Comparison of ENCODE assay signal across 8 cellular contexts in the genomic region with DNA sequence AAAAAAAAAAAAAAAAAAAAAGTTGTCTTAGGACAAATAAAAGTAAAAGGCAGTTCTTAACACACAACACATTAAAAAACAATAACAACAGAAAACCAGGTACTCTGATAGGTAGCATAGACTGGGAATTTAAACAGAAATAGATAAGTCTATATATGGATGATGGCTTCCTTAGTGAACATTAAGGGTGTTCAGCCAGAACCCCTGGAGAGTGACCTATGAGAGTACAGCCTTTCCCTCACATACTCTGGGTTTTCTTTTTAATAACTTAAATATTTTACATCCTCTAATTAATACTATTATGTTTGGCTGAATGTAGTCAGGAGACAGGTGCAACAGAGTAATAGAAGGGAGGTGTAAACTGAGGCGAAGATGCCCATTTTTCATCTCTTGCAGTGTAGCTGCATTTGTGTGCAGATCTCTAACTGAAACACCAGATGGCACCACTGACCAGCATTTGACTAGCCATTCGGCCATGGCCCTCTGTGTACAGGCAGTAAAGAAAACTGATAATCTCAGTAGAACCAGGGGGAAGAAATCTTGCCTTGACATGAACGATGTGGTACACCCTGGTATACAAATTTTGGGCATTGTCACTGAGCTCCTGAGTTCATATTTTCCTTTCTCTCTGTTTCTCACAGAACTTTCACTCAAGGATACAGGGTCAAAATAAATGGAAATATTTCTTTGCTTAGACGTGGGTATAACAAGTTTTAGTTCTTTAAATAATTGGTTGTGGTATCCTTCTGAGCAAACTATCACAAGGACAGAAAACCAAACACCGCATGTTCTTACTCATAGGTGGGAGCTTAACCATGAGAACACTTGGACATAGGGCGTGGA. TPM values are rescaled to one million over a fixed set of nuclear protein-coding genes. Genes with fewer than 3 reads are reported as not detected.
DNase-seq lines count a peak whose midpoint lies in the region; ATAC-seq and TF ChIP-seq lines count a peak whose summit lies in the region.

No MANE protein-coding gene starts in this region.

- peaks cover 3% of the 10 kb centered on the region for H3K4me1 Mint-ChIP-seq in CD14-positive monocyte
- H3K4me1 Mint-ChIP-seq in progenitor cell of endocrine pancreas (ENCODE audit: low read depth): peaks cover 4% of the 10 kb centered on the region

- ATAC-seq in GM18511 (IDR thresholded peaks at IDR 0.05; ENCODE audit: unreplicated experiment) (peak; percentile 87), HG03378 (IDR thresholded peaks at IDR 0.05; ENCODE audit: unreplicated experiment) (peak; percentile 60), heart left ventricle (peak; percentile 58 to 92 (median 90))

- H3K27me3 Mint-ChIP-seq in CD14-positive monocyte (ENCODE audit: low read depth in 3 of 3) (no peaks in the 10 kb centered on the region), progenitor cell of endocrine pancreas (no peaks in the 10 kb centered on the region)

- H3K4me1 ChIP-seq in NT2/D1 (ENCODE audit: insufficient read depth, insufficient read length) (no peaks in the 10 kb centered on the region), heart left ventricle (no peaks in the 10 kb centered on the region)

- H3K9ac ChIP-seq in NT2/D1 (ENCODE audit: insufficient read length, low read depth): no peak overlapping the region

- intact Hi-C loops in CD14-positive monocyte (cut with micrococcal nuclease): loop anchor here in 1 of 2 donors (10.0 kb wide), 1 partner anchor 827 kb away; no protein-coding TSS in a partner anchor
- intact Hi-C loops in heart left ventricle (cut with DNase I): loop anchor here (1.0 to 10.0 kb wide), 12 partner anchors 53 to 690 kb away; a partner anchor contains a TSS

- no peak overlapping the region for H3K27ac Mint-ChIP-seq in CD14-positive monocyte
- no peak overlapping the region for H3K27ac Mint-ChIP-seq in progenitor cell of endocrine pancreas

- TF ChIP-seq CTCF in CD14-positive monocyte (IDR thresholded peaks at IDR 0.05): peak; percentile 81
- TF ChIP-seq CTCF in heart left ventricle (IDR thresholded peaks at IDR 0.05): peak; percentile 65 to 88 (median 79)
- peak; percentile 89 for TF ChIP-seq CTCF in progenitor cell of endocrine pancreas (IDR thresholded peaks at IDR 0.05; ENCODE audit: unreplicated experiment)

- H3K36me3 Mint-ChIP-seq in CD14-positive monocyte (peaks cover 41 to 65% of the 10 kb centered on the region in 2 donors), progenitor cell of endocrine pancreas (ENCODE audit: insufficient read depth) (peaks cover 14% of the 10 kb centered on the region)

- DNase-seq in CD14-positive monocyte (ENCODE audit: low spot score): no peak
- DNase-seq in NT2/D1 (ENCODE audit: low read depth, low spot score): peak; percentile 27
- peak; percentile 59 for DNase-seq in amniotic epithelial cell (ENCODE audit: low read depth)
- DNase-seq in heart left ventricle: peak; percentile 43 to 64 (median 47)
- peak; percentile 23 for DNase-seq in progenitor cell of endocrine pancreas (ENCODE audit: low spot score, unreplicated experiment)
- DNase-seq in NCI-H1048 (lab: John Stamatoyannopoulos, UW): no peak

- H3K4me3 Mint-ChIP-seq in CD14-positive monocyte (no peak overlapping the region), progenitor cell of endocrine pancreas (ENCODE audit: low read depth) (no peak overlapping the region)

- H3K27ac ChIP-seq in heart left ventricle: no peak overlapping the region

- H3K27me3 ChIP-seq in NT2/D1 (ENCODE audit: insufficient read depth, insufficient read length) (no peaks in the 10 kb centered on the region), heart left ventricle (no peaks in the 10 kb centered on the region)

- WGBS in heart left ventricle, 4 donors: 58 to 69% (median 61%) methylated on average over 6 of the region's 6 CpGs

- no peak for TF ChIP-seq POLR2A in heart left ventricle (IDR thresholded peaks at IDR 0.05)

- H3K9me3 ChIP-seq in NT2/D1 (ENCODE audit: insufficient read depth, low read length): no peaks in the 10 kb centered on the region
- no peaks in the 10 kb centered on the region for H3K9me3 ChIP-seq in heart left ventricle

- H3K4me3 ChIP-seq in NT2/D1 (ENCODE audit: insufficient read length, low read depth) (no peak overlapping the region), heart left ventricle (no peak overlapping the region)

- H3K9me3 Mint-ChIP-seq in CD14-positive monocyte (no peaks in the 10 kb centered on the region), progenitor cell of endocrine pancreas (ENCODE audit: low read depth) (no peaks in the 10 kb centered on the region)

- H3K36me3 ChIP-seq in NT2/D1 (ENCODE audit: insufficient read depth, insufficient read length, low read length) (peaks cover 42% of the 10 kb centered on the region), heart left ventricle (peaks cover 0 to 16% (median 0%) of the 10 kb centered on the region in 9 donors)

RNA-seq across cellular contexts. Expression of a gene that starts 7.6 kb away (rescaled TPM):
- polyA plus RNA-seq in CD14-positive monocyte (1 to 10 TPM; 5.6 to 8.0 TPM), heart left ventricle (1 to 10 TPM; 1.2 to 3.7 TPM)
- total RNA-seq in heart left ventricle (10 to 100 TPM in 4 of 9 donors, 1 to 10 TPM in 5; 2.8 to 20.7 (median 9.5) TPM), progenitor cell of endocrine pancreas (57.0 and 58.4 TPM in 2 replicates)

RNA-seq across cellular contexts. Expression of a gene that starts 53.8 kb away (rescaled TPM):
- polyA plus RNA-seq in CD14-positive monocyte (under 1 TPM in 1 of 2 donors, not detected in 1; 0.85 TPM), heart left ventricle (1 to 10 TPM; 1.4 to 7.6 TPM)
- total RNA-seq in heart left ventricle (10 to 100 TPM in 5 of 9 donors, 1 to 10 TPM in 4; 6.9 to 22.2 (median 12.7) TPM), progenitor cell of endocrine pancreas (48.0 and 50.9 TPM in 2 replicates)

Comparison
In these comparisons a context has a peak if more than half of its experiments do, and no peak if none do; other contexts are left out.
1. DNase-seq: peak in NT2/D1 (single experiment), amniotic epithelial cell (single experiment), heart left ventricle (5 of 5) and progenitor cell of endocrine pancreas (single experiment); none in CD14-positive monocyte (single experiment) and NCI-H1048 (single experiment).
2. Peak in every context shown above with its lines, with median percentiles within 50 percentile points of each other: CTCF ChIP-seq and ATAC-seq.